Comparison of ENCODE assay signal across 13 cellular contexts in the genomic region with DNA sequence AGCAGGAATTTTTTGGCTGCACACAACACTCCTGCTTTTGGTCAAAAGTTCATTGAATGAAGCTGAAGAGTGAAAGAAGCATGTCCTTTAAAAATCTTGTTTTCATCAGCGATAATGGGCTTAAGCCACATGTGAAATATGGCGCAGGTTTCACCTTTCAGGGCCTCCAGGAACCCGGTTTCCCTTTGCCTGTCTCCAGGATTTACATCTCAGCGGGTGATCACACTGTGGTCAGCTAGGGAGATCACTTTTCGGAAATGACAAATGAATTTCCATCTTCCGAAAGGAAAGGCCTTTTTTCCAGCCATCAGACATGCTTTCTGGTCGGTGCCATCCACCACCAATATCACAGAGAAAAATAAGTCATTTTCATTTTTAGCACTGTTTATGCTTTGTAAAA.
DNase-seq lines count a peak whose midpoint lies in the region; TF ChIP-seq lines count a peak whose summit lies in the region.
"Had no signal": no experiment of that assay in that cellular context is flagged by ENCODE, and none has a peak within 500 bp of the region (broad histone marks: within the 10 kb centered on the region; RNA-seq: fewer than 3 reads in every experiment).

No MANE protein-coding gene starts in this region.

- H3K4me1 ChIP-seq in tibial artery, result no peaks in the 10 kb centered on the region

- no peaks in the 10 kb centered on the region for H3K27me3 ChIP-seq in H7 (ENCODE audit: control insufficient read depth, insufficient read depth, low read length)
- H3K27me3 ChIP-seq in tibial artery, result no peaks in the 10 kb centered on the region
- H3K27me3 ChIP-seq in dorsolateral prefrontal cortex, result peaks cover 0 to 7% (median 0%) of the 10 kb centered on the region in 45 donors

- H3K4me3 ChIP-seq in H7 (ENCODE audit: insufficient read depth, low read depth, low read length), result no peak overlapping the region
- no peak overlapping the region for H3K4me3 ChIP-seq in astrocyte of the spinal cord (ENCODE audit: low read depth, low read length)
- H3K4me3 ChIP-seq in tibial artery, result no peak overlapping the region
- no peak overlapping the region for H3K4me3 ChIP-seq in dorsolateral prefrontal cortex

- TF ChIP-seq CTCF in astrocyte of the spinal cord (IDR thresholded peaks at IDR 0.05; ENCODE audit: low read depth, low read length) (no peak), tibial artery (IDR thresholded peaks at IDR 0.05) (no peak), dorsolateral prefrontal cortex (IDR thresholded peaks at IDR 0.05 in 54 of 56, conservative IDR thresholded peaks at IDR 0.05 in 2 of 56; ENCODE audit: low read depth in 1 of 56, partially characterized antibody in 56 of 56) (no peak)

- intact Hi-C loops in tibial artery (cut with DNase I; ENCODE audit: low total_unique reads), result no loop called here
- intact Hi-C loops in dorsolateral prefrontal cortex (cut with DNase I), result no loop called here

- H3K27ac ChIP-seq in tibial artery (no peak overlapping the region), dorsolateral prefrontal cortex (no peak overlapping the region)

- H3K36me3 ChIP-seq in H7 (replicated peaks; ENCODE audit: control insufficient read depth, insufficient read depth, low read length), result no peaks in the 10 kb centered on the region
- H3K36me3 ChIP-seq in tibial artery, result no peaks in the 10 kb centered on the region

- peak; percentile 22 for DNase-seq in H7
- peak; percentile 45 for DNase-seq in astrocyte of the spinal cord (ENCODE audit: low read depth, low spot score)
- peak; percentile 37 for DNase-seq in iPS-NIHi11 (ENCODE audit: low spot score)
- peak; percentile 13 for DNase-seq in non-pigmented ciliary epithelial cell (ENCODE audit: low read depth)
- no peak for DNase-seq in ACHN
- DNase-seq in tibial artery, result no peak
- DNase-seq in dorsolateral prefrontal cortex, result no peak
- DNase-seq: DMS79, KBM-7, MV-4-11, NCI-H1694 treated with DMSO at 0.1 percent for 48 hours, NCI-H524 treated with DMSO at 0.1 percent for 48 hours, SHP77 treated with DMSO at 0.1 percent for 48 hours had no signal

- no peaks in the 10 kb centered on the region for H3K9me3 ChIP-seq in tibial artery

- in situ Hi-C loops in astrocyte of the spinal cord (cut with HindIII; ENCODE audit: low sequenced_read_pairs) (no loop called here), ACHN (cut with HindIII; ENCODE audit: low pct_ligation_motif_present, low pct_unique_long_range_greater_than_20kb, low sequenced_read_pairs) (no loop called here)

Comparison
In these comparisons a context has a peak if more than half of its experiments do, and no peak if none do; other contexts are left out.
1. DNase-seq: peak in H7 (single experiment), astrocyte of the spinal cord (single experiment), iPS-NIHi11 (single experiment) and non-pigmented ciliary epithelial cell (single experiment); none in ACHN (single experiment), tibial artery (0 of 2) and dorsolateral prefrontal cortex (0 of 10).